ENCODE assay signal across 24 cellular contexts in genomic region chr4:53103489-53103888, GRCh38.
A peak's percentile ranks its signal among the peaks of the same experiment; 100 is the strongest.
DNase-seq lines count a peak whose midpoint lies in the region; ATAC-seq and TF ChIP-seq lines count a peak whose summit lies in the region.
"Had no signal": no experiment of that assay in that cellular context is flagged by ENCODE, and none has a peak within 500 bp of the region (broad histone marks: within the 10 kb centered on the region; RNA-seq: fewer than 3 reads in every experiment).

No MANE protein-coding gene starts in this region.

- H4K5ac ChIP-seq in IMR-90 (ENCODE audit: low read depth, low read length) = no peak overlapping the region; the same call in 1 of the 2 replicates

- peak in 6 of 8 donors; percentile 38 to 87 (median 80) for ATAC-seq in heart right ventricle
- no peak for ATAC-seq in left cardiac atrium
- ATAC-seq in IMR-90 (ENCODE audit: low read depth) = no peak
- ATAC-seq in lower lobe of right lung = no peak
- ATAC-seq: A549, GM12878 had no signal

- POLR2A ChIA-PET in IMR-90 (lab: Charles Lee; ENCODE audit: unreplicated experiment) = no interaction called here

- intact Hi-C loops in heart right ventricle (cut with DNase I) = no loop called here
- intact Hi-C loops in left cardiac atrium (cut with DNase I) = no loop called here
- intact Hi-C loops in IMR-90 (cut with micrococcal nuclease) = no loop called here
- intact Hi-C loops in lower lobe of right lung (cut with DNase I) = no loop called here

- H2BK5ac ChIP-seq in IMR-90 (ENCODE audit: low read depth, low read length, poor library complexity, severe bottlenecking) = peak overlapping the region; percentile 87

- peak overlapping the region in 8 of 10 donors; percentile 9 to 63 (median 35) for H3K27ac ChIP-seq in heart right ventricle
- H3K27ac ChIP-seq in IMR-90 (ENCODE audit: insufficient read depth, low read length) = no peak overlapping the region
- H3K27ac ChIP-seq in lower lobe of right lung = no peak overlapping the region
- H3K27ac ChIP-seq: A549; BLaER1 treated with 17β-estradiol and CSF1 and Interleukin-3, amounts not matched to agents 10 nM and 100 nM; GM23248 had no signal

- dilution Hi-C loops in IMR-90 (cut with HindIII; ENCODE audit: low sequenced_read_pairs, unreplicated experiment) = no loop called here

- WGBS in heart right ventricle, 2 donors = 67 to 74% methylated on average over 1 of the region's 1 CpG
- WGBS in IMR-90 (ENCODE audit: extremely low coverage in 2 of 2, insufficient read length in 1 of 2), 2 experiments = no CpG with 5 or more reads among the region's 1 CpG

- H3K23ac ChIP-seq in IMR-90 (ENCODE audit: low read depth, low read length) = no peak overlapping the region

- H3K18ac ChIP-seq in IMR-90 (ENCODE audit: low read depth, low read length) = no peak overlapping the region

- no peak overlapping the region for H3K14ac ChIP-seq in IMR-90 (replicated peaks; ENCODE audit: low read depth, low read length)

- H2AK9ac ChIP-seq in IMR-90 (replicated peaks; ENCODE audit: low read depth, low read length, poor library complexity) = no peak overlapping the region

- peaks cover 0 to 30% (median 13%) of the 10 kb centered on the region in 9 donors for H3K4me1 ChIP-seq in heart right ventricle
- H3K4me1 ChIP-seq in IMR-90 (ENCODE audit: control insufficient read depth, insufficient read depth, low read length) = peaks cover 6% of the 10 kb centered on the region
- no peaks in the 10 kb centered on the region for H3K4me1 ChIP-seq in lower lobe of right lung
- H3K4me1 ChIP-seq: A549; BE2C; BLaER1 treated with 17β-estradiol and CSF1 and Interleukin-3, amounts not matched to agents 10 nM and 100 nM had no signal

- no peaks in the 10 kb centered on the region for H3K36me3 ChIP-seq in heart right ventricle
- H3K36me3 ChIP-seq in IMR-90 (ENCODE audit: control insufficient read depth, insufficient read depth, low read length) = no peaks in the 10 kb centered on the region
- H3K36me3 ChIP-seq in lower lobe of right lung = no peaks in the 10 kb centered on the region
- H3K36me3 ChIP-seq: BE2C had no signal

- no peak overlapping the region for H4K8ac ChIP-seq in IMR-90 (ENCODE audit: low read depth in 2 of 2, low read length in 2 of 2)

- H3K4ac ChIP-seq in IMR-90 (ENCODE audit: low read depth, low read length) = peak overlapping the region; percentile 55; the same call in 1 of the 2 replicates

- H3K4me3 ChIP-seq in heart right ventricle = no peak overlapping the region
- no peak overlapping the region for H3K4me3 ChIP-seq in IMR-90 (ENCODE audit: insufficient read depth, low read depth, low read length)
- H3K4me3 ChIP-seq in fibroblast of pulmonary artery (replicated peaks; ENCODE audit: low read depth, low read length) = no peak overlapping the region
- H3K4me3 ChIP-seq in lower lobe of right lung = no peak overlapping the region
- H3K4me3 ChIP-seq: A549; BLaER1 treated with 17β-estradiol and CSF1 and Interleukin-3, amounts not matched to agents 10 nM and 100 nM; GM12878; GM23248 had no signal

- no peak overlapping the region for H2AK5ac ChIP-seq in IMR-90 (ENCODE audit: low read depth, low read length)

- DNase-seq in heart right ventricle (no peak), left cardiac atrium (no peak), IMR-90 (no peak), dermis blood vessel endothelial cell (peak; percentile 91), fibroblast of pulmonary artery (ENCODE audit: low read depth) (peak; percentile 42), T-helper 1 cell (no peak), lower lobe of right lung (no peak)
- no peak for DNase-seq in activated CD8-positive, alpha-beta memory T cell treated with anti-CD3 and anti-CD28 coated beads, Interleukin-2, amount 50 U/mL, for 4 hours
- DNase-seq: 8988T; ACHN; AML-193; BE2C; CD4-positive, alpha-beta T cell; CD8-positive, alpha-beta memory T cell; DMS 273 treated with DMSO at 0.1 percent for 48 hours; DMS79; EL; GDM1; GM23248; H7; HCEC 1CT had no signal

- H3K27me3 ChIP-seq in heart right ventricle (no peaks in the 10 kb centered on the region), IMR-90 (ENCODE audit: control insufficient read depth, insufficient read depth, low read length) (no peaks in the 10 kb centered on the region), lower lobe of right lung (ENCODE audit: low read depth) (no peaks in the 10 kb centered on the region)
- H3K27me3 ChIP-seq: BE2C; BLaER1 treated with 17β-estradiol and CSF1 and Interleukin-3, amounts not matched to agents 10 nM and 100 nM had no signal

- no peak for TF ChIP-seq RAD21 in IMR-90 (IDR thresholded peaks at IDR 0.05; ENCODE audit: low read length)

- TF ChIP-seq POLR2A in IMR-90 (IDR thresholded peaks at IDR 0.05; ENCODE audit: low read depth, low read length) = no peak

- BruUV-seq in IMR-90 (replicated peaks; lab: Mats Ljungman, UMichigan) = no TSS peak

- no peak overlapping the region for H3K9ac ChIP-seq in IMR-90 (ENCODE audit: low read depth, low read length)
- H3K9ac ChIP-seq: BLaER1 treated with 17β-estradiol and CSF1 and Interleukin-3, amounts not matched to agents 10 nM and 100 nM; GM23248 had no signal

- H2BK15ac ChIP-seq in IMR-90 (ENCODE audit: low read depth, low read length) = no peak overlapping the region; the same call in 2 of the 3 replicates

- H3K9me3 ChIP-seq in heart right ventricle = peaks cover 0 to 8% (median 0%) of the 10 kb centered on the region in 11 donors
- H3K9me3 ChIP-seq in IMR-90 (ENCODE audit: control insufficient read depth, insufficient read depth, low read length) = no peaks in the 10 kb centered on the region; the same call in 1 of the 2 replicates
- no peaks in the 10 kb centered on the region for H3K9me3 ChIP-seq in lower lobe of right lung
- H3K9me3 ChIP-seq: A549, BE2C had no signal

- H2AFZ ChIP-seq in IMR-90 (replicated peaks; ENCODE audit: low read length, poor library complexity) = no peak overlapping the region
- H2AFZ ChIP-seq: GM23248 had no signal

- H2BK20ac ChIP-seq in IMR-90 (ENCODE audit: low read depth, low read length) = no peak overlapping the region

- TF ChIP-seq CTCF in heart right ventricle (IDR thresholded peaks at IDR 0.05) = no peak
- TF ChIP-seq CTCF in IMR-90 (conservative IDR thresholded peaks at IDR 0.05; ENCODE audit: low read depth, low read length) = no peak
- no peak for TF ChIP-seq CTCF in fibroblast of pulmonary artery (IDR thresholded peaks at IDR 0.05; ENCODE audit: low read length, missing control alignments)
- TF ChIP-seq CTCF in lower lobe of right lung (IDR thresholded peaks at IDR 0.05) = no peak

- H3K9me1 ChIP-seq in IMR-90 (ENCODE audit: insufficient read depth, low read length) = no peaks in the 10 kb centered on the region

- H2BK120ac ChIP-seq in IMR-90 (ENCODE audit: low read depth, low read length) = no peak overlapping the region

- no peaks in the 10 kb centered on the region for H4K20me1 ChIP-seq in IMR-90 (ENCODE audit: insufficient read depth, low read length)
- H4K20me1 ChIP-seq: BLaER1 treated with 17β-estradiol and CSF1 and Interleukin-3, amounts not matched to agents 10 nM and 100 nM had no signal

- no peak overlapping the region for H3K4me2 ChIP-seq in IMR-90 (ENCODE audit: low read depth, low read length)
- H3K4me2 ChIP-seq: A549; BLaER1 treated with 17β-estradiol and CSF1 and Interleukin-3, amounts not matched to agents 10 nM and 100 nM had no signal

- H3K56ac ChIP-seq in IMR-90 (ENCODE audit: extremely low read depth, insufficient read depth, low read length) = no peak overlapping the region

- H4K91ac ChIP-seq in IMR-90 (ENCODE audit: insufficient read depth, low read depth, low read length) = peak overlapping the region; percentile 33; the same call in 1 of the 2 replicates

- in situ Hi-C loops in IMR-90 (cut with MboI; ENCODE audit: low sequenced_read_pairs) = no loop called here

- peaks cover 10 to 17% of the 10 kb centered on the region in 2 experiments; a peak in 3 of 4 replicates for H3K79me1 ChIP-seq in IMR-90 (ENCODE audit: low read depth in 1 of 2, low read length in 2 of 2)

- CTCF ChIA-PET in IMR-90 (lab: Yijun Ruan, JAX) = interaction anchor here (1.2 kb wide), 1 partner anchor 84 kb away, joined by 3 read pairs; no protein-coding TSS in a partner anchor

TF ChIP-seq in IMR-90, 13 proteins besides CTCF, POLR2A, EP300 and RAD21:
- TF ChIP-seq, protein P1, sequence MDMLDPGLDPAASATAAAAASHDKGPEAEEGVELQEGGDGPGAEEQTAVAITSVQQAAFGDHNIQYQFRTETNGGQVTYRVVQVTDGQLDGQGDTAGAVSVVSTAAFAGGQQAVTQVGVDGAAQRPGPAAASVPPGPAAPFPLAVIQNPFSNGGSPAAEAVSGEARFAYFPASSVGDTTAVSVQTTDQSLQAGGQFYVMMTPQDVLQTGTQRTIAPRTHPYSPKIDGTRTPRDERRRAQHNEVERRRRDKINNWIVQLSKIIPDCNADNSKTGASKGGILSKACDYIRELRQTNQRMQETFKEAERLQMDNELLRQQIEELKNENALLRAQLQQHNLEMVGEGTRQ (IDR thresholded peaks at IDR 0.05; ENCODE audit: low read depth, low read length) = no peak
- TF ChIP-seq MAZ (IDR thresholded peaks at IDR 0.05; ENCODE audit: borderline replicate concordance, low read depth, low read length) (no peak), CEBPB (IDR thresholded peaks at IDR 0.05; ENCODE audit: low read depth, low read length) (no peak), BHLHE40 (IDR thresholded peaks at IDR 0.05; ENCODE audit: low read depth, low read length) (no peak), CHD1 (IDR thresholded peaks at IDR 0.05; ENCODE audit: low read depth, low read length) (no peak), MXI1 (IDR thresholded peaks at IDR 0.05; ENCODE audit: borderline replicate concordance, low read depth, low read length) (no peak), MAFK (IDR thresholded peaks at IDR 0.05; ENCODE audit: low read depth, low read length) (no peak), NFE2L2 (IDR thresholded peaks at IDR 0.05; ENCODE audit: low read depth, low read length) (no peak), RCOR1 (IDR thresholded peaks at IDR 0.05; ENCODE audit: insufficient replicate concordance, low read length) (no peak), FOS (IDR thresholded peaks at IDR 0.05; ENCODE audit: low read depth, low read length) (no peak), RFX5 (IDR thresholded peaks at IDR 0.05; ENCODE audit: low read depth, low read length) (no peak), SMC3 (IDR thresholded peaks at IDR 0.05; ENCODE audit: low read depth, low read length) (no peak)
- TF ChIP-seq, protein P2, sequence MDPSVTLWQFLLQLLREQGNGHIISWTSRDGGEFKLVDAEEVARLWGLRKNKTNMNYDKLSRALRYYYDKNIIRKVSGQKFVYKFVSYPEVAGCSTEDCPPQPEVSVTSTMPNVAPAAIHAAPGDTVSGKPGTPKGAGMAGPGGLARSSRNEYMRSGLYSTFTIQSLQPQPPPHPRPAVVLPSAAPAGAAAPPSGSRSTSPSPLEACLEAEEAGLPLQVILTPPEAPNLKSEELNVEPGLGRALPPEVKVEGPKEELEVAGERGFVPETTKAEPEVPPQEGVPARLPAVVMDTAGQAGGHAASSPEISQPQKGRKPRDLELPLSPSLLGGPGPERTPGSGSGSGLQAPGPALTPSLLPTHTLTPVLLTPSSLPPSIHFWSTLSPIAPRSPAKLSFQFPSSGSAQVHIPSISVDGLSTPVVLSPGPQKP (IDR thresholded peaks at IDR 0.05; ENCODE audit: borderline replicate concordance, low read depth, low read length) = no peak

Comparison
In these comparisons a context has a peak if more than half of its experiments do, and no peak if none do; other contexts are left out.
1. ATAC-seq: peak in heart right ventricle (6 of 8); none in left cardiac atrium (0 of 2), IMR-90 (single experiment) and lower lobe of right lung (0 of 2).
2. DNase-seq: peak in dermis blood vessel endothelial cell (single experiment) and fibroblast of pulmonary artery (single experiment); none in heart right ventricle (0 of 2), left cardiac atrium (single experiment), IMR-90 (single experiment), T-helper 1 cell (0 of 5), activated CD8-positive, alpha-beta memory T cell treated with anti-CD3 and anti-CD28 coated beads, Interleukin-2, amount 50 U/mL, for 4 hours (single experiment) and lower lobe of right lung (single experiment).
3. H3K27ac ChIP-seq: peak in heart right ventricle (8 of 10); none in IMR-90 (single experiment) and lower lobe of right lung (single experiment).